ENCODE assay signal across 20 cellular contexts in genomic region chr6:150180517-150180916, GRCh38. TPM values are rescaled to one million over a fixed set of nuclear protein-coding genes. Genes with fewer than 3 reads are reported as not detected.
"Had no signal": no experiment of that assay in that cellular context is flagged by ENCODE, and none has a peak within 500 bp of the region (broad histone marks: within the 10 kb centered on the region; RNA-seq: fewer than 3 reads in every experiment).

No MANE protein-coding gene starts in this region.

- H3K27ac ChIP-seq: SK-N-MC, WERI-Rb-1 had no signal

- H3K27ac Mint-ChIP-seq: activated CD8-positive, alpha-beta memory T cell treated with anti-CD3 and anti-CD28 coated beads, Interleukin-2, amount 10 ng/mL, durations not matched to agents 7 days and 5 days; activated naive CD4-positive, alpha-beta T cell treated with anti-CD3 and anti-CD28 coated beads, Interleukin-2, amount 50 U/mL, for 24 hours; activated T-cell treated with anti-CD3 and anti-CD28 coated beads, Interleukin-2, amount 50 U/mL, for 24 hours; activated T-helper 1 cell treated with anti-CD3 and anti-CD28 coated beads, Interleukin-12 subunit alpha, Interleukin-12 subunit beta, Interleukin-2, Interleukin-4 antibody, amounts not matched to agents 30 ng/mL and 10 ng/mL and 1 ng/mL, durations not matched to agents 14 hours and 24 hours and 36 hours had no signal

- H3K4me3 Mint-ChIP-seq: activated CD8-positive, alpha-beta memory T cell treated with anti-CD3 and anti-CD28 coated beads, Interleukin-2, amount 10 ng/mL, durations not matched to agents 7 days and 5 days; activated naive CD4-positive, alpha-beta T cell treated with anti-CD3 and anti-CD28 coated beads, Interleukin-2, amount 50 U/mL, for 24 hours; activated T-cell treated with anti-CD3 and anti-CD28 coated beads, Interleukin-2, amount 50 U/mL, for 24 hours; activated T-helper 1 cell treated with anti-CD3 and anti-CD28 coated beads, Interleukin-12 subunit alpha, Interleukin-12 subunit beta, Interleukin-2, Interleukin-4 antibody, amounts not matched to agents 30 ng/mL and 10 ng/mL and 1 ng/mL, durations not matched to agents 14 hours and 24 hours and 36 hours had no signal

- H3K36me3 Mint-ChIP-seq: activated CD8-positive, alpha-beta memory T cell treated with anti-CD3 and anti-CD28 coated beads, Interleukin-2, amount 10 ng/mL, durations not matched to agents 7 days and 5 days; activated naive CD4-positive, alpha-beta T cell treated with anti-CD3 and anti-CD28 coated beads, Interleukin-2, amount 50 U/mL, for 24 hours had no signal

- ATAC-seq: activated CD8-positive, alpha-beta memory T cell treated with anti-CD3 and anti-CD28 coated beads, Interleukin-2, amount 10 ng/mL, durations not matched to agents 7 days and 5 days; PC-3 had no signal

- H3K4me3 ChIP-seq: SK-N-MC had no signal

- H3K36me3 ChIP-seq: WERI-Rb-1 had no signal

- FAIRE-seq: bronchial epithelial cell had no signal

- DNase-seq: activated CD4-positive, alpha-beta T cell treated with anti-CD3 and anti-CD28 coated beads for 4 hours; activated CD8-positive, alpha-beta memory T cell treated with anti-CD3 and anti-CD28 coated beads, Interleukin-2, amount 10 ng/mL, durations not matched to agents 7 days and 5 days; activated effector memory CD4-positive, alpha-beta T cell treated with Interleukin-2 at 50 U/mL for 16 hours; activated naive CD4-positive, alpha-beta T cell; activated T-cell treated with anti-CD3 and anti-CD28 coated beads, Interleukin-2, amount 50 U/mL, for 24 hours; Karpas-422; MM.1S; NCI-H1105 treated with DMSO at 0.1 percent for 48 hours; NCI-H1436 treated with DMSO at 0.1 percent for 48 hours; NCI-H187; NCI-H2081; NCI-H510A treated with DMSO at 0.1 percent for 48 hours; NCI-H69; PC-3; T-helper 1 cell; WERI-Rb-1 had no signal

- H3K9me3 Mint-ChIP-seq: activated naive CD4-positive, alpha-beta T cell treated with anti-CD3 and anti-CD28 coated beads, Interleukin-2, amount 50 U/mL, for 24 hours; activated T-cell treated with anti-CD3 and anti-CD28 coated beads, Interleukin-2, amount 50 U/mL, for 24 hours; activated T-helper 1 cell treated with anti-CD3 and anti-CD28 coated beads, Interleukin-12 subunit alpha, Interleukin-12 subunit beta, Interleukin-2, Interleukin-4 antibody, amounts not matched to agents 30 ng/mL and 10 ng/mL and 1 ng/mL, durations not matched to agents 14 hours and 24 hours and 36 hours had no signal

- H3K4me1 Mint-ChIP-seq: activated naive CD4-positive, alpha-beta T cell treated with anti-CD3 and anti-CD28 coated beads, Interleukin-2, amount 50 U/mL, for 24 hours had no signal

RNA-seq across cellular contexts. Expression of gene PPP1R14C, which starts 37.7 kb away (rescaled TPM):
- total RNA-seq: activated T-helper 1 cell treated with anti-CD3 and anti-CD28 coated beads, Interleukin-12 subunit alpha, Interleukin-12 subunit beta, Interleukin-2, Interleukin-4 antibody, amounts not matched to agents 30 ng/mL and 10 ng/mL and 1 ng/mL, durations not matched to agents 14 hours and 24 hours and 36 hours had no signal
